Comparison of ENCODE assay signal across 20 cellular contexts in genomic region chr3:50625879-50626182, GRCh38. TPM values are rescaled to one million over a fixed set of nuclear protein-coding genes. Genes with fewer than 3 reads are reported as not detected.
A peak's percentile ranks its signal among the peaks of the same experiment; 100 is the strongest.
DNase-seq lines count a peak whose midpoint lies in the region; ATAC-seq and TF ChIP-seq lines count a peak whose summit lies in the region.
"Had no signal": no experiment of that assay in that cellular context is flagged by ENCODE, and none has a peak within 500 bp of the region (broad histone marks: within the 10 kb centered on the region; RNA-seq: fewer than 3 reads in every experiment).

No MANE protein-coding gene starts in this region.

- peaks cover 56% of the 10 kb centered on the region for H4K20me1 ChIP-seq in DND-41 (ENCODE audit: insufficient read depth, low read length)

- H2AFZ ChIP-seq in DND-41 (ENCODE audit: low read depth, low read length): no peak overlapping the region

- TF ChIP-seq CTCF in CD14-positive monocyte (IDR thresholded peaks at IDR 0.05): no peak
- no peak for TF ChIP-seq CTCF in DND-41 (IDR thresholded peaks at IDR 0.05; ENCODE audit: borderline replicate concordance, extremely low read depth, low read length, poor library complexity, severe bottlenecking)
- no peak for TF ChIP-seq CTCF in lower lobe of right lung (IDR thresholded peaks at IDR 0.05)

- peaks cover 99% of the 10 kb centered on the region for H3K79me2 ChIP-seq in DND-41 (ENCODE audit: insufficient read depth, low read length)

- peaks cover 96% of the 10 kb centered on the region for H3K4me1 Mint-ChIP-seq in CD14-positive monocyte
- H3K4me1 Mint-ChIP-seq in activated T-helper 2 cell treated with anti-CD3 and anti-CD28 coated beads, Interferon-gamma antibody, Interleukin-2, Interleukin-4, amounts not matched to agents 10 μg/mL and 5 μg/mL and 100 μg/mL, durations not matched to agents 14 hours and 24 hours and 36 hours (ENCODE audit: low read depth): peaks cover 85% of the 10 kb centered on the region

- peak overlapping the region; percentile 79 to 99 (median 98) for H3K27ac Mint-ChIP-seq in CD14-positive monocyte
- peak overlapping the region; percentile 33 for H3K27ac Mint-ChIP-seq in activated T-helper 2 cell treated with anti-CD3 and anti-CD28 coated beads, Interferon-gamma antibody, Interleukin-2, Interleukin-4, amounts not matched to agents 10 μg/mL and 5 μg/mL and 100 μg/mL, durations not matched to agents 14 hours and 24 hours and 36 hours

- H3K9me3 ChIP-seq in DND-41 (ENCODE audit: insufficient read depth, low read length, severe bottlenecking) (no peaks in the 10 kb centered on the region), lower lobe of right lung (no peaks in the 10 kb centered on the region)
- H3K9me3 ChIP-seq: esophagus muscularis mucosa, suprapubic skin had no signal

- no peaks in the 10 kb centered on the region for H3K9me3 Mint-ChIP-seq in CD14-positive monocyte
- no peaks in the 10 kb centered on the region for H3K9me3 Mint-ChIP-seq in activated T-helper 2 cell treated with anti-CD3 and anti-CD28 coated beads, Interferon-gamma antibody, Interleukin-2, Interleukin-4, amounts not matched to agents 10 μg/mL and 5 μg/mL and 100 μg/mL, durations not matched to agents 14 hours and 24 hours and 36 hours
- H3K9me3 Mint-ChIP-seq: activated naive CD4-positive, alpha-beta T cell treated with anti-CD3 and anti-CD28 coated beads, Interleukin-2, amount 50 U/mL, for 72 hours had no signal

- intact Hi-C loops in CD14-positive monocyte (cut with micrococcal nuclease) (no loop called here), lower lobe of right lung (cut with DNase I) (no loop called here)
- intact Hi-C loops in activated T-helper 2 cell treated with anti-CD3 and anti-CD28 coated beads, Interferon-gamma antibody, Interleukin-2, Interleukin-4, amounts not matched to agents 10 μg/mL and 5 μg/mL and 100 μg/mL, durations not matched to agents 14 hours and 24 hours and 36 hours (cut with micrococcal nuclease): no loop called here

- H3K4me3 ChIP-seq in DND-41 (ENCODE audit: low read depth in 1 of 2, low read length in 2 of 2) (peak overlapping the region in 1 of 2 experiments; percentile 19; a peak in 1 of 4 replicates), lower lobe of right lung (no peak overlapping the region)
- H3K4me3 ChIP-seq: esophagus muscularis mucosa, smooth muscle cell, suprapubic skin had no signal

- ATAC-seq in DND-41 (ENCODE audit: insufficient read depth, low read depth): no peak
- no peak for ATAC-seq in lower lobe of right lung
- no peak for ATAC-seq in GM19397 (IDR thresholded peaks at IDR 0.05; ENCODE audit: unreplicated experiment)
- ATAC-seq: activated naive CD4-positive, alpha-beta T cell treated with anti-CD3 and anti-CD28 coated beads, Interleukin-2, amount 50 U/mL, for 72 hours; PC-3; SK-N-SH treated with all-trans-retinoic acid at 6 μM for 48 hours had no signal

- DNase-seq in CD14-positive monocyte (ENCODE audit: low spot score): no peak
- peak; percentile 35 for DNase-seq in DND-41
- no peak for DNase-seq in activated T-helper 2 cell treated with anti-CD3 and anti-CD28 coated beads, Interferon-gamma antibody, Interleukin-2, Interleukin-4, amounts not matched to agents 10 μg/mL and 5 μg/mL and 100 μg/mL, durations not matched to agents 14 hours and 24 hours and 36 hours (ENCODE audit: low spot score)
- no peak for DNase-seq in lower lobe of right lung
- no peak for DNase-seq in KBM-7
- DNase-seq in superior temporal gyrus (ENCODE audit: extremely low spot score): no peak
- DNase-seq: activated CD4-positive, alpha-beta T cell treated with anti-CD3 and anti-CD28 coated beads, Interleukin-2, amount 50 U/mL, for 1 hour; activated T-cell treated with anti-CD3 and anti-CD28 coated beads, Interleukin-2, amount 50 U/mL, for 48 hours; cortex of kidney; mammary epithelial cell; NCI-H1105 treated with DMSO at 0.1 percent for 48 hours; NCI-H526; PC-3; stimulated activated CD4-positive, alpha-beta T cell treated with anti-CD3 and anti-CD28 coated beads, Interleukin-4, amount 100 ng/mL, for 4 hours had no signal

- no peak overlapping the region for H3K4me3 Mint-ChIP-seq in CD14-positive monocyte
- no peak overlapping the region for H3K4me3 Mint-ChIP-seq in activated T-helper 2 cell treated with anti-CD3 and anti-CD28 coated beads, Interferon-gamma antibody, Interleukin-2, Interleukin-4, amounts not matched to agents 10 μg/mL and 5 μg/mL and 100 μg/mL, durations not matched to agents 14 hours and 24 hours and 36 hours (ENCODE audit: low read depth)

- H3K36me3 Mint-ChIP-seq in CD14-positive monocyte: peaks cover 58 to 88% of the 10 kb centered on the region in 2 donors
- H3K36me3 Mint-ChIP-seq in activated T-helper 2 cell treated with anti-CD3 and anti-CD28 coated beads, Interferon-gamma antibody, Interleukin-2, Interleukin-4, amounts not matched to agents 10 μg/mL and 5 μg/mL and 100 μg/mL, durations not matched to agents 14 hours and 24 hours and 36 hours (ENCODE audit: low read depth): peaks cover 76% of the 10 kb centered on the region

- H3K4me1 ChIP-seq in DND-41 (ENCODE audit: insufficient read depth, low read length) (peaks cover 100% of the 10 kb centered on the region), lower lobe of right lung (peaks cover 81% of the 10 kb centered on the region)

- peak overlapping the region; percentile 56 for H3K9ac ChIP-seq in DND-41 (ENCODE audit: low read depth, low read length)

- H3K27me3 ChIP-seq in DND-41 (ENCODE audit: insufficient read depth, low read length, poor library complexity): no peaks in the 10 kb centered on the region
- no peaks in the 10 kb centered on the region for H3K27me3 ChIP-seq in lower lobe of right lung (ENCODE audit: low read depth)
- H3K27me3 ChIP-seq: esophagus muscularis mucosa, suprapubic skin had no signal

- H3K27ac ChIP-seq in DND-41 (ENCODE audit: low read length): peak overlapping the region; percentile 98
- peak overlapping the region; percentile 13 for H3K27ac ChIP-seq in lower lobe of right lung
- H3K27ac ChIP-seq: esophagus muscularis mucosa, suprapubic skin had no signal

- in situ Hi-C loops in KBM-7 (cut with MboI; ENCODE audit: low pct_unique_long_range_greater_than_20kb, low sequenced_read_pairs): no loop called here

- H3K27me3 Mint-ChIP-seq in CD14-positive monocyte (ENCODE audit: low read depth in 3 of 3): peaks cover 0 to 2% (median 0%) of the 10 kb centered on the region in 3 donors
- H3K27me3 Mint-ChIP-seq in activated T-helper 2 cell treated with anti-CD3 and anti-CD28 coated beads, Interferon-gamma antibody, Interleukin-2, Interleukin-4, amounts not matched to agents 10 μg/mL and 5 μg/mL and 100 μg/mL, durations not matched to agents 14 hours and 24 hours and 36 hours (ENCODE audit: low read depth): no peaks in the 10 kb centered on the region

- H3K36me3 ChIP-seq in DND-41 (ENCODE audit: insufficient read depth, low read length) (peaks cover 90% of the 10 kb centered on the region), lower lobe of right lung (no peaks in the 10 kb centered on the region)
- H3K36me3 ChIP-seq: suprapubic skin had no signal

- H3K4me2 ChIP-seq in DND-41 (ENCODE audit: insufficient read depth, low read length): peak overlapping the region; percentile 56
- H3K4me2 ChIP-seq: smooth muscle cell had no signal

RNA-seq across cellular contexts. Expression of gene MAPKAPK3, which starts 8.9 kb away (rescaled TPM):
- polyA plus RNA-seq in CD14-positive monocyte: 100 to 1,000 TPM; 173 to 252 TPM
- total RNA-seq in activated T-helper 2 cell treated with anti-CD3 and anti-CD28 coated beads, Interferon-gamma antibody, Interleukin-2, Interleukin-4, amounts not matched to agents 10 μg/mL and 5 μg/mL and 100 μg/mL, durations not matched to agents 14 hours and 24 hours and 36 hours: 178 and 190 TPM in 2 replicates
- total RNA-seq in lower lobe of right lung: 68.6 TPM

RNA-seq across cellular contexts. Expression of gene CISH, which starts 14.3 kb away (rescaled TPM):
- 1 to 10 TPM; 2.9 to 6.2 TPM for polyA plus RNA-seq in CD14-positive monocyte
- 351 and 355 TPM in 2 replicates for total RNA-seq in activated T-helper 2 cell treated with anti-CD3 and anti-CD28 coated beads, Interferon-gamma antibody, Interleukin-2, Interleukin-4, amounts not matched to agents 10 μg/mL and 5 μg/mL and 100 μg/mL, durations not matched to agents 14 hours and 24 hours and 36 hours
- 48.8 TPM for total RNA-seq in lower lobe of right lung

RNA-seq across cellular contexts. Expression of gene DOCK3, which starts 48.9 kb away (rescaled TPM):
- under 1 TPM in 1 of 2 donors, not detected in 1; 0.03 TPM for polyA plus RNA-seq in CD14-positive monocyte
- total RNA-seq in activated T-helper 2 cell treated with anti-CD3 and anti-CD28 coated beads, Interferon-gamma antibody, Interleukin-2, Interleukin-4, amounts not matched to agents 10 μg/mL and 5 μg/mL and 100 μg/mL, durations not matched to agents 14 hours and 24 hours and 36 hours: 1.1 and 1.4 TPM in 2 replicates
- 1.5 TPM for total RNA-seq in lower lobe of right lung

RNA-seq across cellular contexts. Expression of gene HEMK1, which starts 56.5 kb away (rescaled TPM):
- 10 to 100 TPM; 12.1 to 14.0 TPM for polyA plus RNA-seq in CD14-positive monocyte
- total RNA-seq in activated T-helper 2 cell treated with anti-CD3 and anti-CD28 coated beads, Interferon-gamma antibody, Interleukin-2, Interleukin-4, amounts not matched to agents 10 μg/mL and 5 μg/mL and 100 μg/mL, durations not matched to agents 14 hours and 24 hours and 36 hours: 61.7 and 68.7 TPM in 2 replicates
- 28.4 TPM for total RNA-seq in lower lobe of right lung

RNA-seq across cellular contexts. Expression of gene C3orf18, which starts 58.3 kb away (rescaled TPM):
- under 1 TPM; 0.18 to 0.76 TPM for polyA plus RNA-seq in CD14-positive monocyte
- 35.2 and 37.2 TPM in 2 replicates for total RNA-seq in activated T-helper 2 cell treated with anti-CD3 and anti-CD28 coated beads, Interferon-gamma antibody, Interleukin-2, Interleukin-4, amounts not matched to agents 10 μg/mL and 5 μg/mL and 100 μg/mL, durations not matched to agents 14 hours and 24 hours and 36 hours
- total RNA-seq in lower lobe of right lung: 6.7 TPM
